In the genomic region with DNA sequence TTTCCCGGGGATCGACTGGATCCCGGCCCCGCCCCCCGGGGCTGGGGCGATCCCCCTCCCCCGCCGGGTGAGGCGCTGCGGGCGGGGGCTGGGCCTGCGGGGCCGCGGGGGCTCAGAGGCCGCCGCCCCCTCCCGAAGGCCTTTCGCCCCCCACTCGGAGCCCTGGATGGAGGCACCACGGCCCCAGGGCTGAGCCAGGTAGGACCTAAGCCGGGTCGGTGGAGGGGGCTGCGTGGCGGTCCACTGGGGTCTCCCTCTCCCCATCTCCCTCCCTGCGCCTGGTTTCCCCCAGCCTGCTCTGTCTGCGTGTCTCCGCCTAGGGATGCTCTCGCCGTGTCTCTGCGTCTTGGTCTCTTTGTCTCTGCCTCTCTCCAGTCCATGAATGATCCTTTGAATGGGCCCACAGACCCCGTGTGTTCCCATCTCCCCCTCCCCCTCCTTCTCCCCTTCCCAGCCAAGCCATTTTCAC, we compare ENCODE assay signal across 8 cellular contexts. TPM values are rescaled to one million over a fixed set of nuclear protein-coding genes. Genes with fewer than 3 reads are reported as not detected.
DNase-seq lines count a peak whose midpoint lies in the region; ATAC-seq and TF ChIP-seq lines count a peak whose summit lies in the region.

No MANE protein-coding gene starts in this region.

- no peaks in the 10 kb centered on the region for H3K36me3 Mint-ChIP-seq in naive thymus-derived CD8-positive, alpha-beta T cell

- TF ChIP-seq CTCF in AG04449 (IDR thresholded peaks at IDR 0.05; ENCODE audit: insufficient read depth, low read length, missing control alignments), result no peak
- no peak for TF ChIP-seq CTCF in Loucy (conservative IDR thresholded peaks at IDR 0.05; ENCODE audit: low read length)
- no peak for TF ChIP-seq CTCF in coronary artery (IDR thresholded peaks at IDR 0.05)

- peaks cover 20% of the 10 kb centered on the region for H3K4me1 ChIP-seq in Loucy (ENCODE audit: insufficient read depth, low read length, poor library complexity, severe bottlenecking)

- H3K4me2 ChIP-seq in Loucy (ENCODE audit: low read depth, low read length, poor library complexity, severe bottlenecking), result peak overlapping the region; percentile 74

- peaks cover 0 to 4% (median 0%) of the 10 kb centered on the region in 5 donors for H3K27me3 Mint-ChIP-seq in naive thymus-derived CD8-positive, alpha-beta T cell

- H3K27ac Mint-ChIP-seq in naive thymus-derived CD8-positive, alpha-beta T cell, result peak overlapping the region in 5 of 10 donors; percentile 49 to 95 (median 77)

- CTCF ChIA-PET in AG04449 (lab: Yijun Ruan, JAX), result no interaction called here

- H3K4me3 Mint-ChIP-seq in naive thymus-derived CD8-positive, alpha-beta T cell, result peak overlapping the region; percentile 61 to 96 (median 82)

- DNase-seq in AG04449 (ENCODE audit: low read depth, low spot score), result no peak
- DNase-seq in coronary artery (ENCODE audit: low spot score), result no peak
- DNase-seq in naive thymus-derived CD8-positive, alpha-beta T cell, result no peak
- DNase-seq in NCI-H524 (lab: John Stamatoyannopoulos, UW), result no peak
- DNase-seq in G401 (ENCODE audit: low spot score), result no peak

- POLR2A ChIA-PET in AG04449 (lab: Yijun Ruan, JAX), result interaction anchor here (0.7 to 1.3 kb wide), 3 partner anchors 18 to 57 kb away, joined by 3 to 6 read pairs (median 3); partner anchors contain the start of gene SPEM2
- POLR2A ChIA-PET in naive thymus-derived CD8-positive, alpha-beta T cell (lab: Charles Lee), result interaction anchor here (1.0 to 3.5 kb wide), 3 partner anchors 21 to 79 kb away, joined by 3 to 40 read pairs (median 30); partner anchors contain the start of genes POLR2A and TMEM102

- H3K27me3 ChIP-seq in Loucy (ENCODE audit: insufficient read depth, low read length, poor library complexity, severe bottlenecking), result no peaks in the 10 kb centered on the region

- H3K9me3 Mint-ChIP-seq in naive thymus-derived CD8-positive, alpha-beta T cell, result no peaks in the 10 kb centered on the region

- peaks cover 6% of the 10 kb centered on the region for H3K79me2 ChIP-seq in Loucy (ENCODE audit: insufficient read depth, low read length)

- H2AFZ ChIP-seq in Loucy (ENCODE audit: low read length), result no peak overlapping the region; the same call in 1 of the 2 replicates

- no peaks in the 10 kb centered on the region for H3K36me3 ChIP-seq in Loucy (ENCODE audit: insufficient read depth, low read length)

- peaks cover 3% of the 10 kb centered on the region for H4K20me1 ChIP-seq in Loucy (ENCODE audit: insufficient read depth, low read length, poor library complexity, severe bottlenecking)

- peaks cover 22 to 36% (median 31%) of the 10 kb centered on the region in 4 donors for H3K4me1 Mint-ChIP-seq in naive thymus-derived CD8-positive, alpha-beta T cell

- H3K9ac ChIP-seq in Loucy (ENCODE audit: low read depth, low read length, poor library complexity, severe bottlenecking), result peak overlapping the region; percentile 75

- in situ Hi-C loops in G401 (cut with HindIII; ENCODE audit: low sequenced_read_pairs), result no loop called here

- peak overlapping the region; percentile 83 for H3K4me3 ChIP-seq in AG04449 (ENCODE audit: low read depth, low read length)
- peak overlapping the region; percentile 76 for H3K4me3 ChIP-seq in Loucy (ENCODE audit: low read length, poor library complexity, severe bottlenecking)
- peak overlapping the region; percentile 90 for H3K4me3 ChIP-seq in coronary artery

- no peaks in the 10 kb centered on the region for H3K9me3 ChIP-seq in Loucy (ENCODE audit: insufficient read depth, low read depth, low read length)

- H3F3A ChIP-seq in Loucy (ENCODE audit: low read depth), result no peaks in the 10 kb centered on the region

- H3K9me2 ChIP-seq in Loucy (replicated peaks; ENCODE audit: low read depth, low read length), result no peaks in the 10 kb centered on the region

- H3K27ac ChIP-seq in coronary artery, result peak overlapping the region; percentile 74 to 98

- no peak for ATAC-seq in naive thymus-derived CD8-positive, alpha-beta T cell
- no peak for ATAC-seq in HG02870 (IDR thresholded peaks at IDR 0.05; ENCODE audit: unreplicated experiment)
- ATAC-seq in GM21619 (IDR thresholded peaks at IDR 0.05; ENCODE audit: unreplicated experiment), result no peak

RNA-seq across cellular contexts. Expression of gene TMEM256, which starts 1.6 kb away (rescaled TPM):
- 10 to 100 TPM; 45.4 to 50.9 TPM for total RNA-seq in naive thymus-derived CD8-positive, alpha-beta T cell
- polyA plus RNA-seq in naive thymus-derived CD8-positive, alpha-beta T cell, result 10 to 100 TPM; 62.6 to 96.5 (median 81.4) TPM
- total RNA-seq in G401 (2014; rRNA removed; shearing (Covaris generic)), result 200 and 369 TPM in 2 replicates

RNA-seq across cellular contexts. Expression of gene NLGN2, which starts 2.2 kb away (rescaled TPM):
- 10 to 100 TPM; 12.3 to 14.7 TPM for total RNA-seq in naive thymus-derived CD8-positive, alpha-beta T cell
- under 1 TPM; 0.03 to 0.23 (median 0.08) TPM for polyA plus RNA-seq in naive thymus-derived CD8-positive, alpha-beta T cell
- 5.5 and 6.8 TPM in 2 replicates for total RNA-seq in G401 (2014; rRNA removed; shearing (Covaris generic))

RNA-seq across cellular contexts. Expression of gene PLSCR3, which starts 11.1 kb away (rescaled TPM):
- total RNA-seq in naive thymus-derived CD8-positive, alpha-beta T cell, result 10 to 100 TPM; 75.8 to 79.4 TPM
- polyA plus RNA-seq in naive thymus-derived CD8-positive, alpha-beta T cell, result 100 to 1,000 TPM in 2 of 3 donors, 10 to 100 TPM in 1; 90.5 to 152 (median 125) TPM
- total RNA-seq in G401 (2014; rRNA removed; shearing (Covaris generic)), result 7.9 and 8.3 TPM in 2 replicates

RNA-seq across cellular contexts. Expression of gene SPEM1, which starts 14.7 kb away (rescaled TPM):
- total RNA-seq in naive thymus-derived CD8-positive, alpha-beta T cell, result not detected
- polyA plus RNA-seq in naive thymus-derived CD8-positive, alpha-beta T cell, result not detected
- total RNA-seq in G401 (2014; rRNA removed; shearing (Covaris generic)), result not detected in 2 replicates

RNA-seq across cellular contexts. Expression of gene SPEM2, which starts 20.0 kb away (rescaled TPM):
- total RNA-seq in naive thymus-derived CD8-positive, alpha-beta T cell, result not detected
- polyA plus RNA-seq in naive thymus-derived CD8-positive, alpha-beta T cell, result not detected
- total RNA-seq in G401 (2014; rRNA removed; shearing (Covaris generic)), result not detected in 2 replicates
